8 cellular contexts compared by ENCODE assay signal in the genomic region with DNA sequence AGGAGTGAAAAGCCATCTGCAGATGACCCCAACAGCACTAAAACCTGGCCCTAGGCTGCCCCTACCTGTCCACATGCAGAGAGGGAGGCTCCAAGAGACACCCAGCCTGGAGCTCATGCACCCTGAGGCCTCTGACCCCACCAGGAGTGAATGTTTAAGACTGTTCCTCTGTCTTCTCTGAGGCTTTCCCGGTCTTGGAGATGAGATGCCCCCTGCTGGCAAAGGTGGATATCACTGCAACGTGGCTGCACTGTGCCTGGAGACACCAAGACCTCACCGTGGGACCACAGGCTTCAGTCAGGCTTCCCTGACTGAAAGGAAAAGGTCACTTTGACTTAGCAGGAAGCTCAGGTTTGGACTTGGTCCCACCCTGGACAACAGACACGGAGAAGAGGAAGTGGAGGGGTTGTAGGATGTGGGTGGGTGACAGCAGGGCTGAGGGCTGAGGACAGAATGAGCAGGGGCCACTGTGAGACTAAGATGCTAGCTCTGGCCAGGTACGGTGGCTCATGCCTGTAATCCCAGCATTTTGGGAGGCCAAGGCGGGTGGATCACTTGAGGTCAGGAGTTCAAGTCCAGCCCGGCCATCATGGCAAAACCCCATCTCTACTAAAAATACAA. TPM values are rescaled to one million over a fixed set of nuclear protein-coding genes. Genes with fewer than 3 reads are reported as not detected.
DNase-seq lines count a peak whose midpoint lies in the region; ATAC-seq and TF ChIP-seq lines count a peak whose summit lies in the region.
"Not testable (repeated sequence)": the region's sequence is repeated elsewhere in the genome, so short reads cannot be mapped to it uniquely, and the experiment has no call there.

No MANE protein-coding gene starts in this region.

- peak; percentile 72 for TF ChIP-seq CTCF in GM12875 (IDR thresholded peaks at IDR 0.05; ENCODE audit: borderline replicate concordance, insufficient read depth, low read depth, low read length)
- peak; percentile 59 for TF ChIP-seq CTCF in NB4 (IDR thresholded peaks at IDR 0.05; ENCODE audit: low read depth, low read length)

- ATAC-seq in HG02571 (IDR thresholded peaks at IDR 0.05; ENCODE audit: unreplicated experiment) (peak; percentile 76), Right ventricle myocardium inferior (peak; percentile 76)

- H3K4me1 Mint-ChIP-seq in T-helper 2 cell treated with Interferon-gamma antibody and Interleukin-4, amounts not matched to agents 5 μg/mL and 100 μg/mL, for 36 hours (ENCODE audit: low read depth): not testable (repeated sequence)
- H3K4me1 Mint-ChIP-seq in activated naive CD8-positive, alpha-beta T cell treated with anti-CD3 and anti-CD28 coated beads for 36 hours: peaks cover 13% of the 10 kb centered on the region

- H3K4me3 Mint-ChIP-seq in T-helper 2 cell treated with Interferon-gamma antibody and Interleukin-4, amounts not matched to agents 5 μg/mL and 100 μg/mL, for 36 hours: not testable (repeated sequence)
- peak overlapping the region; percentile 41 for H3K4me3 Mint-ChIP-seq in activated naive CD8-positive, alpha-beta T cell treated with anti-CD3 and anti-CD28 coated beads for 36 hours

- TF ChIP-seq POLR2A in NB4 (IDR thresholded peaks at IDR 0.05; ENCODE audit: extremely low read depth, insufficient read length): not testable (repeated sequence)

- H3K36me3 Mint-ChIP-seq in T-helper 2 cell treated with Interferon-gamma antibody and Interleukin-4, amounts not matched to agents 5 μg/mL and 100 μg/mL, for 36 hours (ENCODE audit: low read depth); activated naive CD8-positive, alpha-beta T cell treated with anti-CD3 and anti-CD28 coated beads for 36 hours: not testable (repeated sequence)

- peak overlapping the region; percentile 74 for H3K27ac Mint-ChIP-seq in T-helper 2 cell treated with Interferon-gamma antibody and Interleukin-4, amounts not matched to agents 5 μg/mL and 100 μg/mL, for 36 hours
- H3K27ac Mint-ChIP-seq in activated naive CD8-positive, alpha-beta T cell treated with anti-CD3 and anti-CD28 coated beads for 36 hours: peak overlapping the region; percentile 85

- H3K27me3 Mint-ChIP-seq in T-helper 2 cell treated with Interferon-gamma antibody and Interleukin-4, amounts not matched to agents 5 μg/mL and 100 μg/mL, for 36 hours (ENCODE audit: low read depth); activated naive CD8-positive, alpha-beta T cell treated with anti-CD3 and anti-CD28 coated beads for 36 hours: not testable (repeated sequence)

- intact Hi-C loops in Right ventricle myocardium inferior (cut with DNase I); posterior cingulate gyrus (cut with DNase I): not testable (repeated sequence)

- H3K9me3 Mint-ChIP-seq in T-helper 2 cell treated with Interferon-gamma antibody and Interleukin-4, amounts not matched to agents 5 μg/mL and 100 μg/mL, for 36 hours; activated naive CD8-positive, alpha-beta T cell treated with anti-CD3 and anti-CD28 coated beads for 36 hours: not testable (repeated sequence)

- H3K4me3 ChIP-seq in GM12875 (ENCODE audit: low read depth, low read length); NB4 (ENCODE audit: low read depth, low read length); urinary bladder (ENCODE audit: low read depth, low read length): not testable (repeated sequence)

- DNase-seq in NB4 (ENCODE audit: low read depth): peak; percentile 71
- DNase-seq in T-helper 2 cell treated with Interferon-gamma antibody and Interleukin-4, amounts not matched to agents 5 μg/mL and 100 μg/mL, for 36 hours (ENCODE audit: low spot score): peak; percentile 27
- peak; percentile 48 for DNase-seq in activated naive CD8-positive, alpha-beta T cell treated with anti-CD3 and anti-CD28 coated beads for 36 hours
- DNase-seq in Right ventricle myocardium inferior (ENCODE audit: missing footprints): not testable (repeated sequence)
- peak in 7 of 10 donors; percentile 30 to 83 (median 39) for DNase-seq in posterior cingulate gyrus

- not testable (repeated sequence) for H3K4me1 ChIP-seq in urinary bladder (ENCODE audit: insufficient read depth)

- WGBS in urinary bladder: 24% methylated on average over 7 of the region's 7 CpGs

- not testable (repeated sequence) for H3K36me3 ChIP-seq in urinary bladder (ENCODE audit: insufficient read depth)

- peak overlapping the region; percentile 2 for H3K27ac ChIP-seq in urinary bladder (ENCODE audit: low read depth)

RNA-seq across cellular contexts. Expression of gene FAM156A, which starts 31.8 kb away (rescaled TPM):
- total RNA-seq in activated naive CD8-positive, alpha-beta T cell treated with anti-CD3 and anti-CD28 coated beads for 36 hours: 10 to 100 TPM; 22.7 to 23.7 TPM
- total RNA-seq in Right ventricle myocardium inferior: 7.3 TPM
- total RNA-seq in urinary bladder: 19.7 TPM
- polyA plus RNA-seq in urinary bladder: 22.5 TPM

RNA-seq across cellular contexts. Expression of gene GPR173, which starts 58.5 kb away (rescaled TPM):
- total RNA-seq in activated naive CD8-positive, alpha-beta T cell treated with anti-CD3 and anti-CD28 coated beads for 36 hours: under 1 TPM; 0.56 to 0.64 TPM
- 0.35 TPM for total RNA-seq in Right ventricle myocardium inferior
- 5.6 TPM for total RNA-seq in urinary bladder
- polyA plus RNA-seq in urinary bladder: 1.5 TPM
